5 cellular contexts compared by ENCODE assay signal in the genomic region with DNA sequence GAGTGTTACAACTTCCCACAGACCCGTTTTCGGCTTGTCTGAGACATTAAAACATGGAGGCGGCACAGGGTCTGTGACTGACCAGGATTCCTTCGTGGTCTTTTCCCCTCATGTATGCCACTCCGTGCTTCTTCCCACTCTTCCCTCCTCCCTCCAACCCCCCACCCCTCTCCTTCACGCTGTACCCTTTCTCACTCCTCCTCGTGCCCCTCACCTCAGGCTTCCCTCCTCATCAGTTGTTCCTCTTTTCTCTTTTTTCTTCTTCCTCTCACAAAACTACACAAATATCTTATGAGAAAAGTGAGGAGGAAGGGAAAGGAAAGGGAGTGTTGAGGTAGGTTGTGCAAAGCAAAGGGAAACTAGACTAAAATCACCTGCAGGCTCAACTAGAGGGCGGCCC.
"Had no signal": no experiment of that assay in that cellular context is flagged by ENCODE, and none has a peak within 500 bp of the region (broad histone marks: within the 10 kb centered on the region; RNA-seq: fewer than 3 reads in every experiment).

No MANE protein-coding gene starts in this region.

- H3K27ac Mint-ChIP-seq: GM23338, H9 had no signal

- H3K4me3 Mint-ChIP-seq: GM23338, H9, IgD-negative memory B cell had no signal

- H3K4me1 Mint-ChIP-seq: IgD-negative memory B cell had no signal

- H3K9me3 Mint-ChIP-seq: GM23338, H9 had no signal

- DNase-seq: H9, HCEC 1CT, KBM-7 had no signal

- H3K4me3 ChIP-seq: GM23338 had no signal

- H3K36me3 Mint-ChIP-seq: IgD-negative memory B cell had no signal
